ENCODE assay signal across 8 cellular contexts in the genomic region with DNA sequence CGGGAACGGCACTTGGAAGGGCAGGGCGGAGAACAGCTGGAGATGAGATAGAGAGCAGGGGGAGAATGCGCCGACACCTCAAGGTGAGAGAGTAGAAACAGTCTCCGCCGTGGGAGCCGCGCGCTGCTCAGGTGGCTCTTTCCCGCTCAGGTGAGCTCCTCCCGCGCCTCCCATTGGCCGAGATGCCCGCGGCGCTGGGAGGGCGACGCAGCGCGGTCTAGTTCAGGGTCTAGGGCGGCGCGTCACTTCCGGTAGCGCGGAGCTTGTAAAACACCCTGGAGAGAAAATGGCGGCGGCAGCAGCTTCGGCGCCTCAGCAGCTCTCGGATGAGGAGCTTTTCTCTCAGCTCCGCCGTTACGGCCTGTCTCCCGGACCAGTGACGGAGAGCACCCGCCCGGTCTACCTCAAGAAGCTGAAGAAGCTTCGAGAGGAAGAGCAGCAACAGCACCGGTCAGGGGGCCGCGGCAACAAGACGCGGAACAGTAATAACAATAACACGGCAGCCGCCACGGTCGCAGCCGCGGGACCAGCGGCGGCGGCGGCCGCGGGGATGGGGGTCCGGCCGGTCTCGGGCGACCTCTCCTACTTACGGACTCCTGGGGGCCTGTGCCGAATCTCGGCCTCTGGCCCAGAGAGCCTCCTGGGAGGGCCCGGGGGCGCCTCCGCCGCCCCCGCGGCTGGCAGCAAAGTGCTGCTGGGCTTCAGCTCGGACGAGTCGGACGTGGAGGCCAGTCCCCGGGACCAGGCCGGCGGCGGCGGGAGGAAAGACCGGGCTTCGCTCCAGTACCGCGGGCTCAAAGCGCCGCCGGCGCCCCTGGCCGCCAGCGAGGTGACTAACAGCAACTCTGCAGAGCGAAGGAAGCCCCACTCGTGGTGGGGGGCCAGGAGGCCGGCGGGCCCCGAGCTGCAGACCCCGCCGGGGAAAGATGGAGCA. TPM values are rescaled to one million over a fixed set of nuclear protein-coding genes. Genes with fewer than 3 reads are reported as not detected.
A peak's percentile ranks its signal among the peaks of the same experiment; 100 is the strongest.
DNase-seq lines count a peak whose midpoint lies in the region; ATAC-seq and TF ChIP-seq lines count a peak whose summit lies in the region.

A gene (plus strand): TSS at position 273 of the 934 bp plus-strand sequence. CDS start 14 bp downstream, at position 287.

- no peaks in the 10 kb centered on the region for H3K36me3 ChIP-seq in spleen

- H3K4me1 ChIP-seq in spleen: peaks cover 32 to 53% (median 47%) of the 10 kb centered on the region in 6 donors

- peak; percentile 91 for ATAC-seq in GM19043 (IDR thresholded peaks at IDR 0.05; ENCODE audit: low read depth, unreplicated experiment)
- peak; percentile 92 for ATAC-seq in HG03354 (IDR thresholded peaks at IDR 0.05; ENCODE audit: poor library complexity, severe bottlenecking, unreplicated experiment)

- H3K27me3 ChIP-seq in spleen (replicated peaks in 1 of 7): no peaks in the 10 kb centered on the region

- WGBS in spleen, 5 donors: 0 to 1% (median 0%) methylated on average over 62 to 96 of the region's 96 CpGs

- intact Hi-C loops in spleen (cut with DNase I; ENCODE audit: low total_unique reads): loop anchor here (5.0 kb wide), 1 partner anchor 43 kb away; no protein-coding TSS in a partner anchor

- TF ChIP-seq POLR2A in spleen (IDR thresholded peaks at IDR 0.05): peak in 1 of 3 donors; percentile 84

- DNase-seq in AG20443 (ENCODE audit: low spot score): peak; percentile 98
- peak; percentile 52 to 89 for DNase-seq in NCI-H446 (lab: John Stamatoyannopoulos, UW)
- DNase-seq in activated CD4-positive, CD25-positive, alpha-beta regulatory T cell treated with anti-CD3 and anti-CD28 coated beads, Interleukin-2, amount 50 U/mL, for 16 hours (ENCODE audit: low read depth, low spot score): peak; percentile 88
- DNase-seq in central memory CD4-positive, alpha-beta T cell: peak; percentile 96
- peak; percentile 91 for DNase-seq in inferior parietal cortex (ENCODE audit: extremely low spot score)
- DNase-seq in spleen: peak; percentile 99

- peak in 3 of 11 experiments; percentile 2 to 20 (median 7) for TF ChIP-seq CTCF in spleen (IDR thresholded peaks at IDR 0.05 in 8 of 11, conservative IDR thresholded peaks at IDR 0.05 in 3 of 11)

- H3K4me3 ChIP-seq in spleen: peak within 1 kb of the TSS; percentile 76 to 98 (median 91)

- H3K9me3 ChIP-seq in spleen: no peaks in the 10 kb centered on the region

- peak within 1 kb of the TSS; percentile 94 to 98 (median 97) for H3K27ac ChIP-seq in spleen

RNA-seq across cellular contexts. Expression of the gene that starts here (rescaled TPM):
- 10 to 100 TPM; 40.4 to 58.9 (median 42.5) TPM for total RNA-seq in spleen
- polyA plus RNA-seq in spleen: 10 to 100 TPM in 2 of 3 donors, 1 to 10 TPM in 1; 9.6 to 15.3 (median 11.9) TPM

Comparison
In these comparisons a context has a peak if more than half of its experiments do, and no peak if none do; other contexts are left out.
1. Peak in every context shown above with its lines: DNase-seq, ATAC-seq, H3K4me3 ChIP-seq and H3K27ac ChIP-seq.